6 cellular contexts compared by ENCODE assay signal in the genomic region with DNA sequence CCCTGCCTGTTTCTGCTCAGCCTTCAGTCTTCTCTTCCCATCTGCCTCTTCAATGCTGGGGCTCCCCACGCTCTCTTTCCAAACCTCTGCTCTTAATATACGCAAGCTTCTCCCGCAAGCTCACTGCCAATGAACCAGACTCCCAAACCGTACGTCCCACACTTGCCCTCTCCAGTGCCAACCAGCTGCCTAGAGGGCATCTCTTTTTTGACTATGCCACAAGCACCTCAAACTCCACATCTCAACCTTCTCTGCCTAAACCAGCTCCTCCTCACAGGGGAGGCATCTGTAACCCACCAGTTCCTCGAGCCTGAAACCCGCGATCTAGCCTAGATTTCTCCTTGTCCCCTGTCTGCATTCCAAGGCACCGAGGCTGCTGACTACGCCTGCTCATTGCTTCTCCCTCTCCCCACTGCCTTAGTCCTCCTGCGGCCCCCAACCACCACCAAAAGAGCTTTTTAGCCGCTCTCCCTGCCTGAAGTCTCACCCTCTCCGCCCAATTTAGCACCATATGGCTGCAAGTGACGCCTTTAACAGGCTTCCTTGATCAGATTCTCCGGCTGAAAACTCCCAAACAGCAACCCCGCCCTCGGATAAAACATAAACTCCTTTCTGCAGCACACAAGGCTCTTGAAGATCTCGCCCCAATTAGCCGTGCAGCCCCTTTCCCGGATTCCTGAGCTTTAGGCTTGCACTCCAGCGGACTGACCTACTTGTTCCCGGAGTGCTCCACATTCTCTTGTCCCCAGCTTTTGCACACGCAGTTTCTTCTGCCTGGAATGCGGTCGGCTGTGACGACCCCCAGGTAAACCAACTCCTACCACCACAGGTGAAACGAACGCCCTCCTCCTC. TPM values are rescaled to one million over a fixed set of nuclear protein-coding genes. Genes with fewer than 3 reads are reported as not detected.
DNase-seq lines count a peak whose midpoint lies in the region; ATAC-seq and TF ChIP-seq lines count a peak whose summit lies in the region.

No MANE protein-coding gene starts in this region.

- TF ChIP-seq CTCF in OCI-LY1 (IDR thresholded peaks at IDR 0.05; ENCODE audit: low read length) = no peak
- no peak for TF ChIP-seq CTCF in fibroblast of pulmonary artery (IDR thresholded peaks at IDR 0.05; ENCODE audit: low read length, missing control alignments)

- H4K20me1 ChIP-seq in OCI-LY1 (ENCODE audit: insufficient read depth, low read length) = no peaks in the 10 kb centered on the region

- H3K4me1 ChIP-seq in CD4-positive, CD25-positive, alpha-beta regulatory T cell (ENCODE audit: control insufficient read depth, insufficient read depth, low read length, poor library complexity, severe bottlenecking) = peaks cover 52% of the 10 kb centered on the region
- H3K4me1 ChIP-seq in OCI-LY1 (ENCODE audit: insufficient read depth, low read length, severe bottlenecking) = peaks cover 68% of the 10 kb centered on the region
- H3K4me1 ChIP-seq in subcutaneous abdominal adipose tissue (ENCODE audit: control insufficient read depth in 5 of 5, insufficient read depth in 5 of 5, low read length in 5 of 5) = peaks cover 16 to 53% (median 45%) of the 10 kb centered on the region in 5 donors

- peak overlapping the region; percentile 92 for H3K4me3 ChIP-seq in CD4-positive, CD25-positive, alpha-beta regulatory T cell (ENCODE audit: low read depth, low read length)
- H3K4me3 ChIP-seq in OCI-LY1 (ENCODE audit: low read depth, low read length, poor library complexity, severe bottlenecking) (peak overlapping the region; percentile 95), fibroblast of pulmonary artery (replicated peaks; ENCODE audit: low read depth, low read length) (peak overlapping the region; percentile 63), subcutaneous abdominal adipose tissue (ENCODE audit: low read depth in 1 of 5, low read length in 5 of 5) (peak overlapping the region; percentile 71 to 85 (median 78))

- no peaks in the 10 kb centered on the region for H3K9me3 ChIP-seq in CD4-positive, CD25-positive, alpha-beta regulatory T cell (ENCODE audit: control insufficient read depth in 2 of 2, low read length in 2 of 2)
- H3K9me3 ChIP-seq in OCI-LY1 (ENCODE audit: low read length) (no peaks in the 10 kb centered on the region), subcutaneous abdominal adipose tissue (ENCODE audit: control insufficient read depth in 5 of 5, low read length in 5 of 5) (no peaks in the 10 kb centered on the region)

- peaks cover 7% of the 10 kb centered on the region for H3K27me3 Mint-ChIP-seq in CD4-positive, CD25-positive, alpha-beta regulatory T cell

- no peaks in the 10 kb centered on the region for H3K27me3 ChIP-seq in CD4-positive, CD25-positive, alpha-beta regulatory T cell (ENCODE audit: control insufficient read depth, insufficient read depth, low read length)
- H3K27me3 ChIP-seq in OCI-LY1 (ENCODE audit: insufficient read depth, low read length) (no peaks in the 10 kb centered on the region), subcutaneous abdominal adipose tissue (ENCODE audit: control insufficient read depth in 5 of 5, insufficient read depth in 4 of 5, low read length in 5 of 5) (no peaks in the 10 kb centered on the region)

- H3K27ac Mint-ChIP-seq in CD4-positive, CD25-positive, alpha-beta regulatory T cell = peak overlapping the region; percentile 76 to 88 (median 86)

- no peak for ATAC-seq in CD4-positive, CD25-positive, alpha-beta regulatory T cell (ENCODE audit: low read depth in 2 of 2)
- ATAC-seq in GM19455 (IDR thresholded peaks at IDR 0.05; ENCODE audit: unreplicated experiment) = no peak

- H3K4me2 ChIP-seq in OCI-LY1 (ENCODE audit: low read length) = peak overlapping the region; percentile 90

- H3K36me3 Mint-ChIP-seq in CD4-positive, CD25-positive, alpha-beta regulatory T cell = peaks cover 12% of the 10 kb centered on the region

- peak overlapping the region; percentile 90 to 98 (median 94) for H3K4me3 Mint-ChIP-seq in CD4-positive, CD25-positive, alpha-beta regulatory T cell

- H3K27ac ChIP-seq in CD4-positive, CD25-positive, alpha-beta regulatory T cell (ENCODE audit: insufficient read depth, low read length, poor library complexity, severe bottlenecking) = no peak overlapping the region
- H3K27ac ChIP-seq in OCI-LY1 (ENCODE audit: low read depth, low read length, poor library complexity, severe bottlenecking) (peak overlapping the region; percentile 68), subcutaneous abdominal adipose tissue (ENCODE audit: low read depth, low read length) (peak overlapping the region; percentile 6)

- H3K79me2 ChIP-seq in OCI-LY1 (ENCODE audit: insufficient read depth, low read length) = peaks cover 61% of the 10 kb centered on the region

- H3K9ac ChIP-seq in OCI-LY1 (ENCODE audit: low read length) (peak overlapping the region; percentile 86), subcutaneous abdominal adipose tissue (ENCODE audit: low read length in 5 of 5) (peak overlapping the region; percentile 70 to 87 (median 79))

- H3K9me3 Mint-ChIP-seq in CD4-positive, CD25-positive, alpha-beta regulatory T cell = peaks cover 0 to 2% (median 0%) of the 10 kb centered on the region in 7 donors

- H3K9me2 ChIP-seq in OCI-LY1 (ENCODE audit: low read depth, low read length) = no peaks in the 10 kb centered on the region

- no peak for DNase-seq in CD4-positive, CD25-positive, alpha-beta regulatory T cell
- peak; percentile 22 for DNase-seq in fibroblast of pulmonary artery (ENCODE audit: low read depth)
- DNase-seq in stimulated activated CD4-positive, alpha-beta T cell treated with anti-CD3 and anti-CD28 coated beads, Interleukin-4, amount 100 ng/mL, for 1 hour = no peak

- H3K36me3 ChIP-seq in CD4-positive, CD25-positive, alpha-beta regulatory T cell (ENCODE audit: control insufficient read depth, insufficient read depth, low read length) = peaks cover 4% of the 10 kb centered on the region
- H3K36me3 ChIP-seq in OCI-LY1 (ENCODE audit: insufficient read depth, low read length) (peaks cover 23% of the 10 kb centered on the region; the same call in 1 of the 2 replicates), subcutaneous abdominal adipose tissue (ENCODE audit: control insufficient read depth in 5 of 5, insufficient read depth in 5 of 5, low read length in 5 of 5) (no peaks in the 10 kb centered on the region)

- H3F3A ChIP-seq in OCI-LY1 (ENCODE audit: insufficient read depth, low read length) = peaks cover 9% of the 10 kb centered on the region; the same call in 1 of the 2 replicates

- no peak overlapping the region for H2AFZ ChIP-seq in OCI-LY1 (ENCODE audit: low read length)

- H3K4me1 Mint-ChIP-seq in CD4-positive, CD25-positive, alpha-beta regulatory T cell = peaks cover 10 to 72% (median 48%) of the 10 kb centered on the region in 4 donors

RNA-seq across cellular contexts. Expression of a gene that starts 1.5 kb away (rescaled TPM):
- total RNA-seq in CD4-positive, CD25-positive, alpha-beta regulatory T cell = 109 TPM
- polyA plus RNA-seq in CD4-positive, CD25-positive, alpha-beta regulatory T cell = 10 to 100 TPM; 46.5 to 52.8 (median 49.4) TPM

RNA-seq across cellular contexts. Expression of a gene that starts 48.3 kb away (rescaled TPM):
- 10.2 TPM for total RNA-seq in CD4-positive, CD25-positive, alpha-beta regulatory T cell
- polyA plus RNA-seq in CD4-positive, CD25-positive, alpha-beta regulatory T cell = 10 to 100 TPM in 3 of 4 donors, 1 to 10 TPM in 1; 9.5 to 13.5 (median 12.0) TPM

RNA-seq across cellular contexts. Expression of a gene that starts 48.7 kb away (rescaled TPM):
- total RNA-seq in CD4-positive, CD25-positive, alpha-beta regulatory T cell = 38.8 TPM
- polyA plus RNA-seq in CD4-positive, CD25-positive, alpha-beta regulatory T cell = 10 to 100 TPM; 13.0 to 17.5 (median 14.7) TPM

RNA-seq across cellular contexts. Expression of a gene that starts 55.8 kb away (rescaled TPM):
- total RNA-seq in CD4-positive, CD25-positive, alpha-beta regulatory T cell = 18.7 TPM
- polyA plus RNA-seq in CD4-positive, CD25-positive, alpha-beta regulatory T cell = 10 to 100 TPM in 3 of 4 donors, 1 to 10 TPM in 1; 9.2 to 14.1 (median 11.1) TPM
